ENCODE assay signal across 1 cellular context in the genomic region with DNA sequence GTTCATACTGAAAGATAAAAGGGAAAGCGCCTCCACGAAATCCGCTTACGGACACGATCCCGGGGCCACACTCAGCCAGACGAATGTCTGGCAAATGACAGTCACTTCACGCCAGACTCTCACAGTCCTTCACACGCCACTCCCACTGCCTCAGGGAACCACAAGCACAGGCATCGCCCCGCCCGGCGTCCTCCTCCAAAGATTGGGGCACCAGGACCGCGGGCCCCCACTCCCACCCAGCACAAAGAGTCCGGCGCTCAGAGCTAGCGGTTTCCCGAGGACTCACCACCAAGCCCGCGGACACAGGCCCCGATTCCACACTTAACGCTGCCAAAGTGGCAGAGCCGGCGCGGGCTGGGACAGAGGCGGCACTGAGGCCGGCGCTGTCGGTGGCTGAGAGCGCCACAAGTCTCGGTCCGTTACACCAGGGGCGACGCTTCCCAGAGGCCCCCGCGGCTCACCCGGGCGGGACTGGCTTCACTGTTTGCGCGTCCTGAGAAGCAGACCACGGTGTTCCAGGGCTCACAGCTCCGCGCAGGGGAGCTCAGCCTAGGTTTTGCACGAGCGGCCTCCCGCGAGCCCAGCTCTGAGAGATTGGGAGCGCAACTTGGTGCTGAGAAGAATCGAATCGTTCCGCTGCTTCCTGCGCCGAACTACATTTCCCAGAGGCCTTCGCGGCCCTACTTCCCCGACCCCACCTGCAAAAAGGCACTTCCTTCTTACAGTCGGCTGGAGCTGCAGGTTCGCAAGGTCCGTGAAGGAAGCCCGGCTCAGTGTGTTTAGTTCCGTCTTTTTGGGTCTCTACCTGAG.
TF ChIP-seq lines count a peak whose summit lies in the region.

ZNF569 (minus strand) TSS at position 647 of the 810 bp plus-strand sequence. CDS start 22,523 bp downstream, outside the sequence.

TF ChIP-seq in H1, 55 proteins besides CTCF, POLR2A, EP300 and RAD21 (continued from another document):
- TF ChIP-seq NANOG (IDR thresholded peaks at IDR 0.05; ENCODE audit: insufficient read depth, low read depth, low read length, poor library complexity, severe bottlenecking) = no peak
- 0 out of 2 replicates have a peak, but pooled peaks have one; percentile 20 for TF ChIP-seq SRF (IDR thresholded peaks at IDR 0.05; ENCODE audit: low read depth, low read length)
- TF ChIP-seq TBP (IDR thresholded peaks at IDR 0.05; ENCODE audit: low read depth, low read length) = peak; percentile 76
- TF ChIP-seq BCL11A (IDR thresholded peaks at IDR 0.05; ENCODE audit: low read depth in 2 of 2, low read length in 2 of 2) = no peak
- peak; percentile 100 for TF ChIP-seq KDM4A (IDR thresholded peaks at IDR 0.05; ENCODE audit: low read depth, low read length, severe bottlenecking)
- peak; percentile 77 for TF ChIP-seq ASH2L (IDR thresholded peaks at IDR 0.05; ENCODE audit: low read length)
- TF ChIP-seq SIX5 (IDR thresholded peaks at IDR 0.05; ENCODE audit: low read depth, low read length) = peak; percentile 91
- TF ChIP-seq TAF1 (IDR thresholded peaks at IDR 0.05; ENCODE audit: low read depth, low read length) = no peak
- peak; percentile 49; the same call in 1 of the 2 replicates for TF ChIP-seq EGR1 (IDR thresholded peaks at IDR 0.05; ENCODE audit: borderline replicate concordance, low read depth, low read length)
- TF ChIP-seq, protein P1, sequence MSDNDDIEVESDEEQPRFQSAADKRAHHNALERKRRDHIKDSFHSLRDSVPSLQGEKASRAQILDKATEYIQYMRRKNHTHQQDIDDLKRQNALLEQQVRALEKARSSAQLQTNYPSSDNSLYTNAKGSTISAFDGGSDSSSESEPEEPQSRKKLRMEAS (IDR thresholded peaks at IDR 0.05) = 0 out of 2 replicates have a peak, but pooled peaks have one; percentile 14
- TF ChIP-seq YY1 (IDR thresholded peaks at IDR 0.05; ENCODE audit: low read depth, low read length) = peak; percentile 70; the same call in 1 of the 2 replicates
- no peak for TF ChIP-seq NRF1 (IDR thresholded peaks at IDR 0.05; ENCODE audit: low read depth, low read length)
- peak; percentile 70 for TF ChIP-seq CHD2 (IDR thresholded peaks at IDR 0.05; ENCODE audit: low read length)
- peak; percentile 18 for TF ChIP-seq EZH2 (IDR thresholded peaks at IDR 0.05; ENCODE audit: low read depth, low read length, severe bottlenecking)
- TF ChIP-seq CREB1 (IDR thresholded peaks at IDR 0.05) = peak; percentile 37; the same call in 1 of the 2 replicates
- 0 out of 4 replicates have a peak, but pooled peaks of 1 of the 2 experiments have one; percentile 49 for TF ChIP-seq HDAC2 (IDR thresholded peaks at IDR 0.05; ENCODE audit: borderline replicate concordance in 1 of 2, low read depth in 2 of 2, low read length in 2 of 2)
